In the genomic region with DNA sequence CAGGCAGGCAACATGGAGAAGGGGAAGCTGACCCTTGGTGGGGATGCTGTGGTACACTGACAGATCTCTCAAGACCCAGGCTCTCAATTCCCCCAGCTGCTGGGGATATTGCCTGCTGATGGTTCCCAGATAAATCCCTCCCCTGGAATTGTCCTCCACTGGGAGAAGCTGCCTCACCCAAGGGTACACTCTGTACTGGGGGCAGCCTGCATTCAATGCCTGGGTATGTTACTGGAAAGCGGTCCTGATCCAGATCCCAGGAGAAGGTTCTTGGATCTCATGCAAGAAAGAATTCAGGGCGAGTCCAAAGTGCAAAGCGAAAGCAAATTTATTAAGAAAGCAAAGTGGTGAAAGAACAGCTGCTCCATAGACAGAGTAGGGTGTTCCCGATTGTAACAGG, we compare ENCODE assay signal across 19 cellular contexts.
DNase-seq lines count a peak whose midpoint lies in the region; ATAC-seq and FAIRE-seq lines count a peak whose summit lies in the region.
"Had no signal": no experiment of that assay in that cellular context is flagged by ENCODE, and none has a peak within 500 bp of the region (broad histone marks: within the 10 kb centered on the region; RNA-seq: fewer than 3 reads in every experiment).

No MANE protein-coding gene starts in this region.

- H3K4me1 ChIP-seq in mesendoderm (ENCODE audit: control insufficient read depth, low read depth, low read length), result peaks cover 9% of the 10 kb centered on the region
- H3K4me1 ChIP-seq in small intestine (ENCODE audit: control insufficient read depth in 2 of 2, insufficient read depth in 1 of 2, low read depth in 1 of 2, low read length in 1 of 2), result no peaks in the 10 kb centered on the region
- no peaks in the 10 kb centered on the region for H3K4me1 ChIP-seq in naive thymus-derived CD4-positive, alpha-beta T cell (ENCODE audit: control insufficient read depth in 2 of 2, insufficient read depth in 2 of 2, low read length in 2 of 2)

- peak overlapping the region; percentile 43 for H3K4ac ChIP-seq in mesendoderm (ENCODE audit: low read depth, low read length)

- POLR2A ChIA-PET in naive thymus-derived CD4-positive, alpha-beta T cell (lab: Charles Lee), result no interaction called here

- no peaks in the 10 kb centered on the region for H3K79me1 ChIP-seq in mesendoderm (ENCODE audit: low read length)

- no peak overlapping the region for H3K4me3 ChIP-seq in mesendoderm (ENCODE audit: low read length)
- H3K4me3 ChIP-seq in small intestine (ENCODE audit: low read depth in 1 of 2, low read length in 2 of 2), result no peak overlapping the region
- no peak overlapping the region for H3K4me3 ChIP-seq in naive thymus-derived CD4-positive, alpha-beta T cell (ENCODE audit: low read length)
- H3K4me3 ChIP-seq: GM23338 had no signal

- peak overlapping the region; percentile 9 for H2BK15ac ChIP-seq in mesendoderm (replicated peaks; ENCODE audit: low read depth)

- no peak overlapping the region for H3K23ac ChIP-seq in mesendoderm (ENCODE audit: low read length)

- no peak overlapping the region for H4K5ac ChIP-seq in mesendoderm (ENCODE audit: low read length)

- FAIRE-seq in small intestine (lab: Jason Lieb, UNC), result no peak
- FAIRE-seq: G401.6, GM12891, H54, HepG2 had no signal

- H3K4me1 Mint-ChIP-seq in naive thymus-derived CD4-positive, alpha-beta T cell, result peaks cover 0 to 1% (median 0%) of the 10 kb centered on the region in 7 donors
- H3K4me1 Mint-ChIP-seq: B cell; CD4-positive, CD25-positive, alpha-beta regulatory T cell; CD8-positive, alpha-beta memory T cell; IgD-negative memory B cell had no signal

- H3K4me3 Mint-ChIP-seq in naive thymus-derived CD4-positive, alpha-beta T cell, result no peak overlapping the region
- H3K4me3 Mint-ChIP-seq: B cell; CD4-positive, CD25-positive, alpha-beta regulatory T cell; CD8-positive, alpha-beta memory T cell; GM23338; IgD-negative memory B cell had no signal

- H4K8ac ChIP-seq in mesendoderm (ENCODE audit: low read depth, low read length), result no peak overlapping the region

- H3K18ac ChIP-seq in mesendoderm (ENCODE audit: low read length), result peak overlapping the region; percentile 39

- H3K9ac ChIP-seq in mesendoderm (ENCODE audit: low read length), result no peak overlapping the region

- no peak overlapping the region for H2AK5ac ChIP-seq in mesendoderm (ENCODE audit: low read length)

- H3K36me3 Mint-ChIP-seq in naive thymus-derived CD4-positive, alpha-beta T cell, result peaks cover 0 to 4% (median 0%) of the 10 kb centered on the region in 5 donors
- H3K36me3 Mint-ChIP-seq: CD4-positive, CD25-positive, alpha-beta regulatory T cell; CD8-positive, alpha-beta memory T cell; IgD-negative memory B cell had no signal

- no peak overlapping the region for H2BK5ac ChIP-seq in mesendoderm (ENCODE audit: low read length)

- H3K27me3 Mint-ChIP-seq in naive thymus-derived CD4-positive, alpha-beta T cell, result no peaks in the 10 kb centered on the region
- H3K27me3 Mint-ChIP-seq: B cell; CD4-positive, CD25-positive, alpha-beta regulatory T cell; CD8-positive, alpha-beta memory T cell; IgD-negative memory B cell had no signal

- no peak overlapping the region for H2BK120ac ChIP-seq in mesendoderm (ENCODE audit: low read depth, low read length)

- H3K36me3 ChIP-seq in mesendoderm (ENCODE audit: control insufficient read depth, insufficient read depth, low read length), result no peaks in the 10 kb centered on the region
- no peaks in the 10 kb centered on the region for H3K36me3 ChIP-seq in small intestine (ENCODE audit: control insufficient read depth in 2 of 2, insufficient read depth in 2 of 2, low read length in 2 of 2)
- no peaks in the 10 kb centered on the region for H3K36me3 ChIP-seq in naive thymus-derived CD4-positive, alpha-beta T cell (ENCODE audit: control insufficient read depth in 2 of 3, insufficient read depth in 3 of 3, low read length in 3 of 3)

- H3K4me2 ChIP-seq in mesendoderm (ENCODE audit: low read length), result no peak overlapping the region
- H3K4me2 ChIP-seq: GM23338 had no signal

- DNase-seq in left ventricle myocardium superior (no peak), cardiac septum (ENCODE audit: low spot score) (no peak), mesendoderm (no peak), small intestine (peak; percentile 37)
- no peak for DNase-seq in naive thymus-derived CD4-positive, alpha-beta T cell
- DNase-seq: C1 segment of cervical spinal cord; CD4-positive, CD25-positive, alpha-beta regulatory T cell; CD8-positive, alpha-beta memory T cell; COR-L47; DMS 273 treated with DMSO at 0.1 percent for 48 hours; HCEC 1CT had no signal

- H3K9me3 ChIP-seq in small intestine (ENCODE audit: control insufficient read depth, low read depth), result no peaks in the 10 kb centered on the region
- no peaks in the 10 kb centered on the region for H3K9me3 ChIP-seq in naive thymus-derived CD4-positive, alpha-beta T cell (ENCODE audit: control insufficient read depth in 2 of 3, low read length in 3 of 3)

- H3K27me3 ChIP-seq in mesendoderm (ENCODE audit: insufficient read depth, low read length, poor library complexity), result no peaks in the 10 kb centered on the region
- no peaks in the 10 kb centered on the region for H3K27me3 ChIP-seq in small intestine (ENCODE audit: control insufficient read depth in 2 of 2, insufficient read depth in 2 of 2, low read length in 2 of 2)
- no peaks in the 10 kb centered on the region for H3K27me3 ChIP-seq in naive thymus-derived CD4-positive, alpha-beta T cell (ENCODE audit: control insufficient read depth in 2 of 2, insufficient read depth in 2 of 2, low read length in 2 of 2)

- CTCF ChIA-PET in naive thymus-derived CD4-positive, alpha-beta T cell (lab: Charles Lee), result no interaction called here

- H3K27ac ChIP-seq in mesendoderm (ENCODE audit: low read depth, low read length), result no peak overlapping the region
- no peak overlapping the region for H3K27ac ChIP-seq in small intestine (ENCODE audit: low read depth in 1 of 2, low read length in 1 of 2)
- no peak overlapping the region for H3K27ac ChIP-seq in naive thymus-derived CD4-positive, alpha-beta T cell (ENCODE audit: low read depth, low read length)

- H3K9me3 Mint-ChIP-seq in naive thymus-derived CD4-positive, alpha-beta T cell, result peaks cover 0 to 16% (median 8%) of the 10 kb centered on the region in 11 donors
- H3K9me3 Mint-ChIP-seq: GM23338 had no signal

- no peak overlapping the region for H3K27ac Mint-ChIP-seq in naive thymus-derived CD4-positive, alpha-beta T cell
- H3K27ac Mint-ChIP-seq: B cell; CD4-positive, CD25-positive, alpha-beta regulatory T cell; CD8-positive, alpha-beta memory T cell; GM23338; IgD-negative memory B cell had no signal

- intact Hi-C loops in left ventricle myocardium superior (cut with micrococcal nuclease), result no loop called here
- intact Hi-C loops in cardiac septum (cut with DNase I), result no loop called here
- intact Hi-C loops in naive thymus-derived CD4-positive, alpha-beta T cell (cut with micrococcal nuclease), result no loop called here

- no CpG with 5 or more reads among the region's 4 CpGs for WGBS in mesendoderm (ENCODE audit: extremely low coverage, insufficient coverage, low lambda C conversion rate)
- 20 to 58% (median 46%) methylated on average over 4 of the region's 4 CpGs for WGBS in small intestine, 3 donors

- H3K56ac ChIP-seq in mesendoderm (ENCODE audit: low read length), result no peak overlapping the region

- no peaks in the 10 kb centered on the region for H3K79me2 ChIP-seq in mesendoderm (ENCODE audit: control insufficient read depth, insufficient read depth, low read length)

- ATAC-seq in left ventricle myocardium superior, result peak; percentile 36
- no peak for ATAC-seq in naive thymus-derived CD4-positive, alpha-beta T cell
- no peak for ATAC-seq in HG03565 (IDR thresholded peaks at IDR 0.05; ENCODE audit: unreplicated experiment)
- ATAC-seq: GM23338, HepG2 had no signal
